ENCODE assay signal across 20 cellular contexts in the genomic region with DNA sequence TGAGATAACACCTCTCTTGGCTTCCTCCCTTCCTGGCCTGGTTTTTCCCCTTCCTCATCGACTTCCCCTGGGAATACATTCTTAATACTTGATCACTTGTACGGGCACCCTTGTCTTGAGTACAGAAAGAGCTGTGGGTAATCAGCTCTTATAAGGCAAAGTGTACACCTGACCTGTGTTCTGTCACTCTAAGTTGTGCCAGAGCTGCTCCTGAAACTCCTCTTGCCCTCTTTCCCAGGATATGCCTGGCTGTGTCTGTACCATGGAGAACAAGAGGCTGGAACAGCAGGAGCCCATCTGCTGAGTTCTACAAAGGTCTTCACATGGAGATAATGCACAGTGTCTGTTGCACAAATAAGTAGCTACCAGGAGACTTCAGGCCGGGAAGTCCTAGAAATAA.
DNase-seq lines count a peak whose midpoint lies in the region; ATAC-seq and TF ChIP-seq lines count a peak whose summit lies in the region.
"Had no signal": no experiment of that assay in that cellular context is flagged by ENCODE, and none has a peak within 500 bp of the region (broad histone marks: within the 10 kb centered on the region; RNA-seq: fewer than 3 reads in every experiment).

No MANE protein-coding gene starts in this region.

- H3K27ac ChIP-seq in BLaER1 treated with 17β-estradiol and CSF1 and Interleukin-3, amounts not matched to agents 10 nM and 100 nM: no peak overlapping the region
- no peak overlapping the region for H3K27ac ChIP-seq in neural cell (ENCODE audit: low read length)
- H3K27ac ChIP-seq: C4-2B, GM23248 had no signal

- no peaks in the 10 kb centered on the region for H3K36me3 ChIP-seq in BLaER1 treated with 17β-estradiol and CSF1 and Interleukin-3, amounts not matched to agents 10 nM and 100 nM
- no peaks in the 10 kb centered on the region for H3K36me3 ChIP-seq in neural cell (ENCODE audit: insufficient read depth, low read length)
- H3K36me3 ChIP-seq: BE2C had no signal

- H3K4me3 ChIP-seq in BLaER1 treated with 17β-estradiol and CSF1 and Interleukin-3, amounts not matched to agents 10 nM and 100 nM: no peak overlapping the region
- no peak overlapping the region for H3K4me3 ChIP-seq in neural cell (ENCODE audit: low read length)
- H3K4me3 ChIP-seq: A549, GM23248 had no signal

- no peaks in the 10 kb centered on the region for H3F3A ChIP-seq in neural cell (ENCODE audit: insufficient read depth, low read length, poor library complexity, severe bottlenecking)

- H3K79me2 ChIP-seq in neural cell (replicated peaks; ENCODE audit: insufficient read depth, low read length): no peaks in the 10 kb centered on the region

- peak; percentile 24 for ATAC-seq in left lobe of liver
- ATAC-seq: A549; CD8-positive, alpha-beta T cell had no signal

- H4K20me1 ChIP-seq in BLaER1 treated with 17β-estradiol and CSF1 and Interleukin-3, amounts not matched to agents 10 nM and 100 nM: no peaks in the 10 kb centered on the region
- H4K20me1 ChIP-seq in neural cell (ENCODE audit: insufficient read depth): no peaks in the 10 kb centered on the region

- peaks cover 0 to 15% (median 8%) of the 10 kb centered on the region in 11 experiments; a peak in 10 of 22 replicates for H3K9me3 ChIP-seq in BLaER1 treated with 17β-estradiol and CSF1 and Interleukin-3, amounts not matched to agents 10 nM and 100 nM (replicated peaks in 1 of 11)
- no peaks in the 10 kb centered on the region for H3K9me3 ChIP-seq in neural cell (ENCODE audit: low read length)
- H3K9me3 ChIP-seq: BE2C, Caco-2 had no signal

- no peaks in the 10 kb centered on the region for H3K9me2 ChIP-seq in neural cell (ENCODE audit: insufficient read depth, low read length)

- H3K27me3 ChIP-seq in BLaER1 treated with 17β-estradiol and CSF1 and Interleukin-3, amounts not matched to agents 10 nM and 100 nM: no peaks in the 10 kb centered on the region
- H3K27me3 ChIP-seq in neural cell (ENCODE audit: insufficient read depth, low read depth, low read length): no peaks in the 10 kb centered on the region
- H3K27me3 ChIP-seq: BE2C had no signal

- no peak overlapping the region for H2AFZ ChIP-seq in neural cell (ENCODE audit: low read depth, low read length)
- H2AFZ ChIP-seq: GM23248 had no signal

- peak overlapping the region in 6 of 11 experiments; percentile 12 to 47 (median 30); a peak in 9 of 22 replicates for H3K4me2 ChIP-seq in BLaER1 treated with 17β-estradiol and CSF1 and Interleukin-3, amounts not matched to agents 10 nM and 100 nM
- H3K4me2 ChIP-seq in neural cell (ENCODE audit: low read length): no peak overlapping the region
- H3K4me2 ChIP-seq: A549 had no signal

- no peak for DNase-seq in left lobe of liver (ENCODE audit: low spot score)
- no peak for DNase-seq in SIG-M5 treated with dmso at 0.1 percent for 504 hours (lab: John Stamatoyannopoulos, UW; ENCODE audit: unreplicated experiment)
- DNase-seq in NCI-H1048 (lab: John Stamatoyannopoulos, UW): no peak
- DNase-seq in hepatic stellate cell (ENCODE audit: low spot score): no peak
- DNase-seq: 8988T; ACHN; AML-193; BE2C; Caco-2; CD4-positive, CD25-positive, alpha-beta regulatory T cell; CD8-positive, alpha-beta T cell; DMS153; DND-41; GM23248; H7; HCEC 1CT had no signal

- no peak for TF ChIP-seq RAD21 in neural cell (conservative IDR thresholded peaks at IDR 0.05)

- no peak overlapping the region for H3K9ac ChIP-seq in BLaER1 treated with 17β-estradiol and CSF1 and Interleukin-3, amounts not matched to agents 10 nM and 100 nM
- no peak overlapping the region for H3K9ac ChIP-seq in neural cell (ENCODE audit: low read length)
- H3K9ac ChIP-seq: GM23248 had no signal

- TF ChIP-seq EP300 in neural cell (conservative IDR thresholded peaks at IDR 0.05; ENCODE audit: poor library complexity, severe bottlenecking): no peak

- H3K4me1 ChIP-seq in BLaER1 treated with 17β-estradiol and CSF1 and Interleukin-3, amounts not matched to agents 10 nM and 100 nM: peaks cover 0 to 32% (median 13%) of the 10 kb centered on the region in 10 experiments; a peak in 10 of 20 replicates
- H3K4me1 ChIP-seq: BE2C had no signal

- TF ChIP-seq CTCF in neural cell (IDR thresholded peaks at IDR 0.05; ENCODE audit: poor library complexity, severe bottlenecking): no peak

TF ChIP-seq in neural cell, 6 proteins besides CTCF, POLR2A, EP300 and RAD21:
- TF ChIP-seq SMC3 (conservative IDR thresholded peaks at IDR 0.05; ENCODE audit: poor library complexity) (no peak), POLR2AphosphoS5 (IDR thresholded peaks at IDR 0.05) (peak; percentile 23)
